Comparison of ENCODE assay signal across 1 cellular context in the genomic region with DNA sequence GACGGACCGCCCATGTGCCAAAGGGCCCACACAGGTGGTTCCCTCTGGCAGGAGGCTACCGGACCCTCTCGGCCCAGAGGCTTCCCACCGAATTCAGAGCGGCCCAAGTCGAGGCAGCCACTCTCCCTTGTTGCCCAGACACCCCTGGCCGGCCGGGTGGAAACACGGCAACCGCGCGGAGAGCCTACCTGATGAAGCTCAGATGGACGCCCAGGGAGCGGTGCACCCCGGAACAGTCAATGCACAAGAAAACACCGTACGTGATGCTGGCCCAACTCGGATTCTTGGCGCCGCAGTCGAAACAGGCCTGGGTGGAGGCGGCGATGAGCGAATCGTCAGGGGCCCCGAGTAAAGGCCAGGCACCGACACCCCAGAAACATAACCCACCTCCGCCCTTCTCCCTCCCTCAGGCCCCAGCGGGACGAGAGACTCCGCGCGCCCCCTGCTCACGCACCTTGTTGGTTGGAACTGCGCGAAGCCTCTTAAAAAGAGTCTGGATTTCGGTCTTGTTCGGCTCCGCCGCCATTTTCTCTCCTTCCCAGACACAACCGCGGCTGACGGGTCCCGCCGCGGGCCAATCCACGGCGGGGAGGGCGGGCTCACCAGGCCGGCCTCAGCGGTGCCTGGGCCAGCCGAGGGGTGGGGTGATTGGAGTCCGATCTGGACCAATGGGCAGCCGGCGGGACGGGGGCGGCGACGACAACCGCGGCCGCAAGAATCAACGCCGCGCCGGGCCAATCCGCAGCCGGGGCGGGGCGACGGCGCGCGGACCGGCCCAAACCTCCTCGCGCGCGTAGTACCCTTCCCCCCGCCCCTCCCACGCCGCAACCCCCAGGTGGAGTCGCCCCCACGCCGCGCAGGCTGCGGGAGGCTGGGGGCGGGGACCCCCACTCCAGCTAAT.
TF ChIP-seq lines count a peak whose summit lies in the region.

A gene (minus strand): TSS at position 552 of the 901 bp plus-strand sequence. CDS start 26 bp downstream, at position 526.

TF ChIP-seq in WTC11, 78 proteins besides CTCF, POLR2A, EP300 and RAD21 (continued from another document):
- TF ChIP-seq, protein P1, sequence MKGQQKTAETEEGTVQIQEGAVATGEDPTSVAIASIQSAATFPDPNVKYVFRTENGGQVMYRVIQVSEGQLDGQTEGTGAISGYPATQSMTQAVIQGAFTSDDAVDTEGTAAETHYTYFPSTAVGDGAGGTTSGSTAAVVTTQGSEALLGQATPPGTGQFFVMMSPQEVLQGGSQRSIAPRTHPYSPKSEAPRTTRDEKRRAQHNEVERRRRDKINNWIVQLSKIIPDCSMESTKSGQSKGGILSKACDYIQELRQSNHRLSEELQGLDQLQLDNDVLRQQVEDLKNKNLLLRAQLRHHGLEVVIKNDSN (CRISPR knock-in tag; IDR thresholded peaks at IDR 0.05): peak; percentile 52; the same call in 1 of the 2 replicates
- TF ChIP-seq RORB (CRISPR knock-in tag; IDR thresholded peaks at IDR 0.05): no peak
- TF ChIP-seq, protein P2, sequence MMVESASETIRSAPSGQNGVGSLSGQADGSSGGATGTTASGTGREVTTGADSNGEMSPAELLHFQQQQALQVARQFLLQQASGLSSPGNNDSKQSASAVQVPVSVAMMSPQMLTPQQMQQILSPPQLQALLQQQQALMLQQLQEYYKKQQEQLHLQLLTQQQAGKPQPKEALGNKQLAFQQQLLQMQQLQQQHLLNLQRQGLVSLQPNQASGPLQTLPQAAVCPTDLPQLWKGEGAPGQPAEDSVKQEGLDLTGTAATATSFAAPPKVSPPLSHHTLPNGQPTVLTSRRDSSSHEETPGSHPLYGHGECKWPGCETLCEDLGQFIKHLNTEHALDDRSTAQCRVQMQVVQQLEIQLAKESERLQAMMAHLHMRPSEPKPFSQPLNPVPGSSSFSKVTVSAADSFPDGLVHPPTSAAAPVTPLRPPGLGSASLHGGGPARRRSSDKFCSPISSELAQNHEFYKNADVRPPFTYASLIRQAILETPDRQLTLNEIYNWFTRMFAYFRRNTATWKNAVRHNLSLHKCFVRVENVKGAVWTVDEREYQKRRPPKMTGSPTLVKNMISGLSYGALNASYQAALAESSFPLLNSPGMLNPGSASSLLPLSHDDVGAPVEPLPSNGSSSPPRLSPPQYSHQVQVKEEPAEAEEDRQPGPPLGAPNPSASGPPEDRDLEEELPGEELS (CRISPR knock-in tag; IDR thresholded peaks at IDR 0.05): no peak
- TF ChIP-seq SMAD3 (CRISPR knock-in tag; IDR thresholded peaks at IDR 0.05; ENCODE audit: borderline replicate concordance): peak; percentile 72
- TF ChIP-seq, protein P3, sequence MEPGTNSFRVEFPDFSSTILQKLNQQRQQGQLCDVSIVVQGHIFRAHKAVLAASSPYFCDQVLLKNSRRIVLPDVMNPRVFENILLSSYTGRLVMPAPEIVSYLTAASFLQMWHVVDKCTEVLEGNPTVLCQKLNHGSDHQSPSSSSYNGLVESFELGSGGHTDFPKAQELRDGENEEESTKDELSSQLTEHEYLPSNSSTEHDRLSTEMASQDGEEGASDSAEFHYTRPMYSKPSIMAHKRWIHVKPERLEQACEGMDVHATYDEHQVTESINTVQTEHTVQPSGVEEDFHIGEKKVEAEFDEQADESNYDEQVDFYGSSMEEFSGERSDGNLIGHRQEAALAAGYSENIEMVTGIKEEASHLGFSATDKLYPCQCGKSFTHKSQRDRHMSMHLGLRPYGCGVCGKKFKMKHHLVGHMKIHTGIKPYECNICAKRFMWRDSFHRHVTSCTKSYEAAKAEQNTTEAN (CRISPR knock-in tag; IDR thresholded peaks at IDR 0.05): 0 out of 2 replicates have a peak, but pooled peaks have one; percentile 46
- TF ChIP-seq NFYB (CRISPR knock-in tag; conservative IDR thresholded peaks at IDR 0.05; ENCODE audit: low read depth): peak; percentile 85
- TF ChIP-seq, protein P4, sequence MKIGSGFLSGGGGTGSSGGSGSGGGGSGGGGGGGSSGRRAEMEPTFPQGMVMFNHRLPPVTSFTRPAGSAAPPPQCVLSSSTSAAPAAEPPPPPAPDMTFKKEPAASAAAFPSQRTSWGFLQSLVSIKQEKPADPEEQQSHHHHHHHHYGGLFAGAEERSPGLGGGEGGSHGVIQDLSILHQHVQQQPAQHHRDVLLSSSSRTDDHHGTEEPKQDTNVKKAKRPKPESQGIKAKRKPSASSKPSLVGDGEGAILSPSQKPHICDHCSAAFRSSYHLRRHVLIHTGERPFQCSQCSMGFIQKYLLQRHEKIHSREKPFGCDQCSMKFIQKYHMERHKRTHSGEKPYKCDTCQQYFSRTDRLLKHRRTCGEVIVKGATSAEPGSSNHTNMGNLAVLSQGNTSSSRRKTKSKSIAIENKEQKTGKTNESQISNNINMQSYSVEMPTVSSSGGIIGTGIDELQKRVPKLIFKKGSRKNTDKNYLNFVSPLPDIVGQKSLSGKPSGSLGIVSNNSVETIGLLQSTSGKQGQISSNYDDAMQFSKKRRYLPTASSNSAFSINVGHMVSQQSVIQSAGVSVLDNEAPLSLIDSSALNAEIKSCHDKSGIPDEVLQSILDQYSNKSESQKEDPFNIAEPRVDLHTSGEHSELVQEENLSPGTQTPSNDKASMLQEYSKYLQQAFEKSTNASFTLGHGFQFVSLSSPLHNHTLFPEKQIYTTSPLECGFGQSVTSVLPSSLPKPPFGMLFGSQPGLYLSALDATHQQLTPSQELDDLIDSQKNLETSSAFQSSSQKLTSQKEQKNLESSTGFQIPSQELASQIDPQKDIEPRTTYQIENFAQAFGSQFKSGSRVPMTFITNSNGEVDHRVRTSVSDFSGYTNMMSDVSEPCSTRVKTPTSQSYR (CRISPR knock-in tag; IDR thresholded peaks at IDR 0.05): 0 out of 2 replicates have a peak, but pooled peaks have one; percentile 6
- TF ChIP-seq EMX1 (CRISPR knock-in tag; IDR thresholded peaks at IDR 0.05): 0 out of 2 replicates have a peak, but pooled peaks have one; percentile 74
- no peak for TF ChIP-seq ZNF121 (CRISPR knock-in tag; IDR thresholded peaks at IDR 0.05)
- TF ChIP-seq ATF1 (CRISPR knock-in tag; IDR thresholded peaks at IDR 0.05): no peak
- peak; percentile 36; the same call in 1 of the 2 replicates for TF ChIP-seq GABPB1 (CRISPR knock-in tag; IDR thresholded peaks at IDR 0.05)
